Comparison of ENCODE assay signal across 2 cellular contexts in genomic region chr17:17042381-17042736, GRCh38.
TF ChIP-seq lines count a peak whose summit lies in the region.

Gene MPRIP (plus strand): TSS chr17:17042457. CDS start chr17:17042849, 392 bp downstream.

TF ChIP-seq in A549, 52 proteins besides CTCF, POLR2A, EP300 and RAD21 (continued from another document):
- 0 out of 3 replicates have a peak, but pooled peaks have one; percentile 74 for TF ChIP-seq BCL3 (IDR thresholded peaks at IDR 0.05)

TF ChIP-seq in HCT116, 20 proteins besides CTCF, POLR2A, EP300 and RAD21 (continued from another document):
- TF ChIP-seq ZBTB33 (IDR thresholded peaks at IDR 0.05; ENCODE audit: extremely low read depth, insufficient replicate concordance, low read length), result no peak
